1 cellular context compared by ENCODE assay signal in the genomic region with DNA sequence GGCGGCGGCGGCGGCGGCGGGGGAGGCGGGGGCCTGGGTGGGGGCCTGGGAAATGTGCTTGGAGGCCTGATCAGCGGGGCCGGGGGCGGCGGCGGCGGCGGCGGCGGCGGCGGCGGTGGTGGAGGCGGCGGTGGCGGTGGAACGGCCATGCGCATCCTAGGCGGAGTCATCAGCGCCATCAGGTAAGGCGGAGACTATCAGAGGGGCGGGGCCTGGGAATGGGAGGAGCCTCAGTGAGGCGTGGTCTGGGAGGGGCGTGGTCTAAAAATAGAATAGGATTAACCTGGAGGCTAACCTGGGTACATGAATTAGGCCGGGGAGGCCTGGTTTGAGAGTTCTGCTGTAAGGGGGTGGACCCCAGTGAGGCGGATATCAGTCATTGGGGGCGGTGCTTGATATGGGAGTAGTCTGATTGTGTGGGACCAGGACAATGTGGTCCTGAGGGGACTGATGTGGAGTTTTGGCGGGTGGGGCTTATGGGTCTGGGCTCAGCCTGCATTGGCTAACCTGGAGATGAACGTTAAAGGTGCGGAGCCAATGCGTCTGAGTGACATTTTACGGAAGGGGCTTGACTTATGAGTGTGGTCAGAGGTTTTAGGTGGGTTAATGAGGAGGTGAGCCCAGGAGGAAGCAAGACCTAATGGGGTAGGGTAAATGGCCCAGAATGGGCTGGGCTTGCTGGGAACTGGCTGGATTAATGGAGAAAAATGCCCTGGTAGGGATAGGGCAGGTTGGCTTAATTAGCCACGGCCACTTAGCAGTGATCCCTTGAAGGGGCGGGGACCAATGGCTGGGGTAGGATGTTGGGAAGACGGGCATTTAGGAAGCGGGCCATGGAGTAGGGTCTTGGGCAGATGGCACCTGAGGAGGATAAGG.
A peak's percentile ranks its signal among the peaks of the same experiment; 100 is the strongest.
TF ChIP-seq lines count a peak whose summit lies in the region.

No MANE protein-coding gene starts in this region.

TF ChIP-seq in H1, 55 proteins besides CTCF, POLR2A, EP300 and RAD21:
- TF ChIP-seq SP4 (IDR thresholded peaks at IDR 0.05; ENCODE audit: low read length) = 0 out of 2 replicates have a peak, but pooled peaks have one; percentile 20
- no peak for TF ChIP-seq CHD1 (IDR thresholded peaks at IDR 0.05; ENCODE audit: low read depth, low read length)
- TF ChIP-seq, protein P1, sequence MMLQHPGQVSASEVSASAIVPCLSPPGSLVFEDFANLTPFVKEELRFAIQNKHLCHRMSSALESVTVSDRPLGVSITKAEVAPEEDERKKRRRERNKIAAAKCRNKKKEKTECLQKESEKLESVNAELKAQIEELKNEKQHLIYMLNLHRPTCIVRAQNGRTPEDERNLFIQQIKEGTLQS (IDR thresholded peaks at IDR 0.05; ENCODE audit: insufficient read depth, low read depth, low read length) = no peak
- TF ChIP-seq TAF1 (IDR thresholded peaks at IDR 0.05; ENCODE audit: low read depth, low read length) = 0 out of 2 replicates have a peak, but pooled peaks have one; percentile 32
- peak; percentile 15; the same call in 1 of the 2 replicates for TF ChIP-seq NRF1 (IDR thresholded peaks at IDR 0.05; ENCODE audit: low read depth, low read length)
- 0 out of 4 replicates have a peak, but pooled peaks of 1 of the 2 experiments have one; percentile 6 for TF ChIP-seq HDAC2 (IDR thresholded peaks at IDR 0.05; ENCODE audit: borderline replicate concordance in 1 of 2, low read depth in 2 of 2, low read length in 2 of 2)
- TF ChIP-seq ASH2L (IDR thresholded peaks at IDR 0.05; ENCODE audit: low read length) = no peak
- no peak for TF ChIP-seq GABPA (IDR thresholded peaks at IDR 0.05; ENCODE audit: borderline replicate concordance, insufficient read depth, low read length)
- TF ChIP-seq SIN3A (conservative IDR thresholded peaks at IDR 0.05 in 1 of 2, IDR thresholded peaks at IDR 0.05 in 1 of 2; ENCODE audit: low read depth in 1 of 2, low read length in 2 of 2) = 0 out of 4 replicates have a peak, but pooled peaks of 1 of the 2 experiments have one; percentile 9
- 0 out of 2 replicates have a peak, but pooled peaks have one; percentile 65 for TF ChIP-seq SP1 (IDR thresholded peaks at IDR 0.05; ENCODE audit: low read depth, low read length)
- TF ChIP-seq BCL11A (IDR thresholded peaks at IDR 0.05; ENCODE audit: low read depth in 2 of 2, low read length in 2 of 2) = no peak
- no peak for TF ChIP-seq CTBP2 (IDR thresholded peaks at IDR 0.05; ENCODE audit: borderline replicate concordance, insufficient read depth, insufficient read length, low read length)
- no peak for TF ChIP-seq SIX5 (IDR thresholded peaks at IDR 0.05; ENCODE audit: low read depth, low read length)
- TF ChIP-seq USF2 (IDR thresholded peaks at IDR 0.05; ENCODE audit: low read length) = no peak
- no peak for TF ChIP-seq TCF12 (IDR thresholded peaks at IDR 0.05; ENCODE audit: low read depth, low read length)
- TF ChIP-seq, protein P2, sequence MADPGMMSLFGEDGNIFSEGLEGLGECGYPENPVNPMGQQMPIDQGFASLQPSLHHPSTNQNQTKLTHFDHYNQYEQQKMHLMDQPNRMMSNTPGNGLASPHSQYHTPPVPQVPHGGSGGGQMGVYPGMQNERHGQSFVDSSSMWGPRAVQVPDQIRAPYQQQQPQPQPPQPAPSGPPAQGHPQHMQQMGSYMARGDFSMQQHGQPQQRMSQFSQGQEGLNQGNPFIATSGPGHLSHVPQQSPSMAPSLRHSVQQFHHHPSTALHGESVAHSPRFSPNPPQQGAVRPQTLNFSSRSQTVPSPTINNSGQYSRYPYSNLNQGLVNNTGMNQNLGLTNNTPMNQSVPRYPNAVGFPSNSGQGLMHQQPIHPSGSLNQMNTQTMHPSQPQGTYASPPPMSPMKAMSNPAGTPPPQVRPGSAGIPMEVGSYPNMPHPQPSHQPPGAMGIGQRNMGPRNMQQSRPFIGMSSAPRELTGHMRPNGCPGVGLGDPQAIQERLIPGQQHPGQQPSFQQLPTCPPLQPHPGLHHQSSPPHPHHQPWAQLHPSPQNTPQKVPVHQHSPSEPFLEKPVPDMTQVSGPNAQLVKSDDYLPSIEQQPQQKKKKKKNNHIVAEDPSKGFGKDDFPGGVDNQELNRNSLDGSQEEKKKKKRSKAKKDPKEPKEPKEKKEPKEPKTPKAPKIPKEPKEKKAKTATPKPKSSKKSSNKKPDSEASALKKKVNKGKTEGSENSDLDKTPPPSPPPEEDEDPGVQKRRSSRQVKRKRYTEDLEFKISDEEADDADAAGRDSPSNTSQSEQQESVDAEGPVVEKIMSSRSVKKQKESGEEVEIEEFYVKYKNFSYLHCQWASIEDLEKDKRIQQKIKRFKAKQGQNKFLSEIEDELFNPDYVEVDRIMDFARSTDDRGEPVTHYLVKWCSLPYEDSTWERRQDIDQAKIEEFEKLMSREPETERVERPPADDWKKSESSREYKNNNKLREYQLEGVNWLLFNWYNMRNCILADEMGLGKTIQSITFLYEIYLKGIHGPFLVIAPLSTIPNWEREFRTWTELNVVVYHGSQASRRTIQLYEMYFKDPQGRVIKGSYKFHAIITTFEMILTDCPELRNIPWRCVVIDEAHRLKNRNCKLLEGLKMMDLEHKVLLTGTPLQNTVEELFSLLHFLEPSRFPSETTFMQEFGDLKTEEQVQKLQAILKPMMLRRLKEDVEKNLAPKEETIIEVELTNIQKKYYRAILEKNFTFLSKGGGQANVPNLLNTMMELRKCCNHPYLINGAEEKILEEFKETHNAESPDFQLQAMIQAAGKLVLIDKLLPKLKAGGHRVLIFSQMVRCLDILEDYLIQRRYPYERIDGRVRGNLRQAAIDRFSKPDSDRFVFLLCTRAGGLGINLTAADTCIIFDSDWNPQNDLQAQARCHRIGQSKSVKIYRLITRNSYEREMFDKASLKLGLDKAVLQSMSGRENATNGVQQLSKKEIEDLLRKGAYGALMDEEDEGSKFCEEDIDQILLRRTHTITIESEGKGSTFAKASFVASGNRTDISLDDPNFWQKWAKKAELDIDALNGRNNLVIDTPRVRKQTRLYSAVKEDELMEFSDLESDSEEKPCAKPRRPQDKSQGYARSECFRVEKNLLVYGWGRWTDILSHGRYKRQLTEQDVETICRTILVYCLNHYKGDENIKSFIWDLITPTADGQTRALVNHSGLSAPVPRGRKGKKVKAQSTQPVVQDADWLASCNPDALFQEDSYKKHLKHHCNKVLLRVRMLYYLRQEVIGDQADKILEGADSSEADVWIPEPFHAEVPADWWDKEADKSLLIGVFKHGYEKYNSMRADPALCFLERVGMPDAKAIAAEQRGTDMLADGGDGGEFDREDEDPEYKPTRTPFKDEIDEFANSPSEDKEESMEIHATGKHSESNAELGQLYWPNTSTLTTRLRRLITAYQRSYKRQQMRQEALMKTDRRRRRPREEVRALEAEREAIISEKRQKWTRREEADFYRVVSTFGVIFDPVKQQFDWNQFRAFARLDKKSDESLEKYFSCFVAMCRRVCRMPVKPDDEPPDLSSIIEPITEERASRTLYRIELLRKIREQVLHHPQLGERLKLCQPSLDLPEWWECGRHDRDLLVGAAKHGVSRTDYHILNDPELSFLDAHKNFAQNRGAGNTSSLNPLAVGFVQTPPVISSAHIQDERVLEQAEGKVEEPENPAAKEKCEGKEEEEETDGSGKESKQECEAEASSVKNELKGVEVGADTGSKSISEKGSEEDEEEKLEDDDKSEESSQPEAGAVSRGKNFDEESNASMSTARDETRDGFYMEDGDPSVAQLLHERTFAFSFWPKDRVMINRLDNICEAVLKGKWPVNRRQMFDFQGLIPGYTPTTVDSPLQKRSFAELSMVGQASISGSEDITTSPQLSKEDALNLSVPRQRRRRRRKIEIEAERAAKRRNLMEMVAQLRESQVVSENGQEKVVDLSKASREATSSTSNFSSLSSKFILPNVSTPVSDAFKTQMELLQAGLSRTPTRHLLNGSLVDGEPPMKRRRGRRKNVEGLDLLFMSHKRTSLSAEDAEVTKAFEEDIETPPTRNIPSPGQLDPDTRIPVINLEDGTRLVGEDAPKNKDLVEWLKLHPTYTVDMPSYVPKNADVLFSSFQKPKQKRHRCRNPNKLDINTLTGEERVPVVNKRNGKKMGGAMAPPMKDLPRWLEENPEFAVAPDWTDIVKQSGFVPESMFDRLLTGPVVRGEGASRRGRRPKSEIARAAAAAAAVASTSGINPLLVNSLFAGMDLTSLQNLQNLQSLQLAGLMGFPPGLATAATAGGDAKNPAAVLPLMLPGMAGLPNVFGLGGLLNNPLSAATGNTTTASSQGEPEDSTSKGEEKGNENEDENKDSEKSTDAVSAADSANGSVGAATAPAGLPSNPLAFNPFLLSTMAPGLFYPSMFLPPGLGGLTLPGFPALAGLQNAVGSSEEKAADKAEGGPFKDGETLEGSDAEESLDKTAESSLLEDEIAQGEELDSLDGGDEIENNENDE (IDR thresholded peaks at IDR 0.05; ENCODE audit: insufficient replicate concordance, low read length) = no peak
